In genomic region chr2:216632952-216633615, GRCh38 we compare ENCODE assay signal across 8 cellular contexts. TPM values are rescaled to one million over a fixed set of nuclear protein-coding genes. Genes with fewer than 3 reads are reported as not detected.
DNase-seq lines count a peak whose midpoint lies in the region; ATAC-seq and TF ChIP-seq lines count a peak whose summit lies in the region.

TSS of gene IGFBP2 (plus strand) at chr2:216633420. CDS start at chr2:216633524, 104 bp downstream.

- TF ChIP-seq POLR2A in suprapubic skin (IDR thresholded peaks at IDR 0.05), result no peak

- H3K36me3 ChIP-seq in KOPT-K1 (ENCODE audit: insufficient read depth, low read length) (peaks cover 18% of the 10 kb centered on the region), mucosa of descending colon (ENCODE audit: low read depth) (no peaks in the 10 kb centered on the region), suprapubic skin (no peaks in the 10 kb centered on the region), OCI-LY7 (ENCODE audit: insufficient read depth, low read length) (no peaks in the 10 kb centered on the region)

- peak within 1 kb of the TSS; percentile 68 for H3K27ac ChIP-seq in KOPT-K1 (ENCODE audit: low read depth, low read length, poor library complexity, severe bottlenecking)
- no peak within 1 kb of the TSS for H3K27ac ChIP-seq in suprapubic skin
- H3K27ac ChIP-seq in OCI-LY7 (ENCODE audit: low read depth, low read length, poor library complexity, severe bottlenecking), result no peak within 1 kb of the TSS

- peak; percentile 33 for ATAC-seq in mucosa of descending colon

- no peak within 1 kb of the TSS for H3K4me2 ChIP-seq in OCI-LY7 (ENCODE audit: low read length)

- H3K4me1 ChIP-seq in mucosa of descending colon (ENCODE audit: low read depth) (peaks cover 15% of the 10 kb centered on the region), suprapubic skin (peaks cover 27% of the 10 kb centered on the region), OCI-LY7 (ENCODE audit: insufficient read depth, low read length, poor library complexity, severe bottlenecking) (no peaks in the 10 kb centered on the region)

- no peaks in the 10 kb centered on the region for H3K9me2 ChIP-seq in OCI-LY7 (ENCODE audit: insufficient read depth, low read length)

- BruUV-seq in OCI-LY7 (replicated peaks; lab: Mats Ljungman, UMichigan), result no TSS peak

- POLR2A ChIA-PET in OCI-LY7 (lab: Charles Lee), result no interaction called here

- in situ Hi-C loops in endometrial microvascular endothelial cells (cut with HindIII; ENCODE audit: inconsistent ontology term, low pct_unique_long_range_greater_than_20kb, low sequenced_read_pairs), result no loop called here

- TF ChIP-seq CTCF in mucosa of descending colon (IDR thresholded peaks at IDR 0.05), result no peak
- no peak for TF ChIP-seq CTCF in suprapubic skin (IDR thresholded peaks at IDR 0.05)
- no peak for TF ChIP-seq CTCF in OCI-LY7 (conservative IDR thresholded peaks at IDR 0.05; ENCODE audit: low read length)

- intact Hi-C loops in T-helper 2 cell treated with Interferon-gamma antibody and Interleukin-4, amounts not matched to agents 100 ng/mL and 5 ng/mL, for 36 hours (cut with micrococcal nuclease), result loop anchor here (2.0 kb wide), 1 partner anchor 26 kb away; no protein-coding TSS in a partner anchor
- intact Hi-C loops in mucosa of descending colon (cut with DNase I, micrococcal nuclease), result no loop called here
- intact Hi-C loops in OCI-LY7 (cut with micrococcal nuclease; ENCODE audit: unreplicated experiment), result no loop called here

- peaks cover 52% of the 10 kb centered on the region for H3K27me3 ChIP-seq in suprapubic skin

- DNase-seq in DMS 273 treated with DMSO at 0.1 percent for 48 hours (lab: John Stamatoyannopoulos, UW), result peak; percentile 44
- DNase-seq in mucosa of descending colon, result peak in 2 of 3 donors; percentile 47 to 70
- DNase-seq in suprapubic skin (ENCODE audit: low spot score in 2 of 2), result no peak
- no peak for DNase-seq in OCI-LY7 (ENCODE audit: low spot score)
- no peak for DNase-seq in AG08395 (ENCODE audit: low spot score)

- CTCF ChIA-PET in OCI-LY7 (lab: Charles Lee; ENCODE audit: unreplicated experiment), result no interaction called here

- no peak for TF ChIP-seq EP300 in suprapubic skin (IDR thresholded peaks at IDR 0.05)

- WGBS in suprapubic skin, result 2% methylated on average over 23 of the region's 70 CpGs

- no peak within 1 kb of the TSS for H2AFZ ChIP-seq in OCI-LY7 (ENCODE audit: low read length)

- H3K4me3 ChIP-seq in mucosa of descending colon, result peak within 1 kb of the TSS; percentile 17
- peak within 1 kb of the TSS; percentile 51 for H3K4me3 ChIP-seq in suprapubic skin
- H3K4me3 ChIP-seq in OCI-LY7 (ENCODE audit: low read depth, low read length, poor library complexity, severe bottlenecking), result no peak within 1 kb of the TSS

- no peaks in the 10 kb centered on the region for H3K79me2 ChIP-seq in OCI-LY7 (ENCODE audit: insufficient read depth, low read depth, low read length)

- no peaks in the 10 kb centered on the region for H4K20me1 ChIP-seq in OCI-LY7 (ENCODE audit: insufficient read depth, low read length)

- H3K9me3 ChIP-seq in KOPT-K1 (ENCODE audit: insufficient read depth, low read length, poor library complexity, severe bottlenecking) (no peaks in the 10 kb centered on the region), mucosa of descending colon (no peaks in the 10 kb centered on the region), suprapubic skin (no peaks in the 10 kb centered on the region), OCI-LY7 (ENCODE audit: low read length) (no peaks in the 10 kb centered on the region)

RNA-seq across cellular contexts. Expression of gene IGFBP2, which starts in this region (rescaled TPM):
- total RNA-seq in T-helper 2 cell treated with Interferon-gamma antibody and Interleukin-4, amounts not matched to agents 100 ng/mL and 5 ng/mL, for 36 hours, result 24.9 and 25.7 TPM in 2 replicates
- total RNA-seq in endometrial microvascular endothelial cells (ENCODE audit: inconsistent ontology term) (97.8 TPM), mucosa of descending colon (10 to 100 TPM; 26.7 to 62.1 (median 57.2) TPM), suprapubic skin (10 to 100 TPM in 3 of 4 donors, 1 to 10 TPM in 1; 7.5 to 28.3 (median 18.7) TPM), OCI-LY7 (2022) (0.81 TPM in 1 of 2 replicates, not detected in the other)
- total RNA-seq in OCI-LY7 (2014; rRNA removed; shearing (Covaris generic)), result 0.66 and 0.75 TPM in 2 replicates

Comparison
In these comparisons a context has a peak if more than half of its experiments do, and no peak if none do; other contexts are left out.
1. RNA of gene IGFBP2 (total RNA-seq): 97.8 TPM in endometrial microvascular endothelial cells (single experiment), 26.7 to 62.1 TPM in mucosa of descending colon, 24.9 to 25.7 TPM in T-helper 2 cell treated with Interferon-gamma antibody and Interleukin-4, amounts not matched to agents 100 ng/mL and 5 ng/mL, for 36 hours and 7.5 to 28.3 TPM in suprapubic skin; 0.66 to 0.81 TPM in OCI-LY7; every median in the first group is over 4 times any median in the second.
2. DNase-seq: peak in DMS 273 treated with DMSO at 0.1 percent for 48 hours (single experiment) and mucosa of descending colon (2 of 3); none in suprapubic skin (0 of 2), OCI-LY7 (single experiment) and AG08395 (single experiment).